ENCODE assay signal across 24 cellular contexts in genomic region chr13:51814071-51814470, GRCh38. TPM values are rescaled to one million over a fixed set of nuclear protein-coding genes. Genes with fewer than 3 reads are reported as not detected.
"Had no signal": no experiment of that assay in that cellular context is flagged by ENCODE, and none has a peak within 500 bp of the region (broad histone marks: within the 10 kb centered on the region; RNA-seq: fewer than 3 reads in every experiment).

No MANE protein-coding gene starts in this region.

- H3K9me3 Mint-ChIP-seq: activated B cell treated with CpG ODN at 0.5 μM for 24 hours; activated T-cell treated with anti-CD3 and anti-CD28 coated beads, Interleukin-2, amount 50 U/mL, for 72 hours; nephron had no signal

- H3K27me3 Mint-ChIP-seq: activated B cell treated with CpG ODN at 0.5 μM for 24 hours had no signal

- H3K27ac Mint-ChIP-seq: activated B cell treated with CpG ODN at 0.5 μM for 24 hours, nephron had no signal

- DNase-seq: activated B cell treated with CpG ODN at 0.5 μM for 24 hours; activated CD4-positive, alpha-beta T cell treated with anti-CD3 and anti-CD28 coated beads for 48 hours; activated CD8-positive, alpha-beta memory T cell treated with anti-CD3 and anti-CD28 coated beads, Interleukin-2, amount 50 U/mL, for 4 hours; activated gamma-delta T cell treated with Interleukin-2 at 50 U/mL for 16 hours; activated T-cell treated with anti-CD3 and anti-CD28 coated beads, Interleukin-2, amount 50 U/mL, for 72 hours; adrenal gland; cerebellar nuclear complex; cortex of kidney; heart left ventricle; kidney; occipital lobe; posterior cingulate gyrus; sigmoid colon; spleen; stimulated activated naive CD4-positive, alpha-beta T cell; tibial artery had no signal

- H3K4me3 ChIP-seq: lung, sigmoid colon, tibial artery had no signal

- ATAC-seq: activated T-cell treated with anti-CD3 and anti-CD28 coated beads, Interleukin-2, amount 50 U/mL, for 72 hours; gastroesophageal sphincter; heart left ventricle had no signal

- FAIRE-seq: bronchial epithelial cell, kidney had no signal

- H3K36me3 ChIP-seq: adrenal gland, gastroesophageal sphincter, heart left ventricle, sigmoid colon, spleen, tibial artery had no signal

- H3K9me3 ChIP-seq: adrenal gland, gastroesophageal sphincter, heart left ventricle, sigmoid colon, spleen, tibial artery had no signal

- H3K27ac ChIP-seq: gastroesophageal sphincter, sigmoid colon, tibial artery had no signal

- H3K4me3 Mint-ChIP-seq: nephron had no signal

- H3K27me3 ChIP-seq: adrenal gland, gastroesophageal sphincter, heart left ventricle, sigmoid colon, spleen, tibial artery had no signal

RNA-seq across cellular contexts. Expression of gene TMEM272, which starts 30.9 kb away (rescaled TPM):
- total RNA-seq: activated B cell treated with CpG ODN at 0.5 μM for 24 hours, adrenal gland, bronchial epithelial cell, renal cortical epithelial cell, urinary bladder had no signal
- polyA plus RNA-seq: esophagus, urinary bladder had no signal

RNA-seq across cellular contexts. Expression of gene CCDC70, which starts 47.7 kb away (rescaled TPM):
- total RNA-seq: activated B cell treated with CpG ODN at 0.5 μM for 24 hours, adrenal gland, bronchial epithelial cell, gastroesophageal sphincter, heart left ventricle, kidney, left lobe of liver, lung, occipital lobe, renal cortical epithelial cell, sigmoid colon, spleen, urinary bladder had no signal
- polyA plus RNA-seq: adrenal gland, esophagus, heart left ventricle, lung, sigmoid colon, spleen, urinary bladder had no signal
